14 cellular contexts compared by ENCODE assay signal in genomic region chr11:78806214-78807004, GRCh38.
A peak's percentile ranks its signal among the peaks of the same experiment; 100 is the strongest.
DNase-seq lines count a peak whose midpoint lies in the region; ATAC-seq and TF ChIP-seq lines count a peak whose summit lies in the region.
"Had no signal": no experiment of that assay in that cellular context is flagged by ENCODE, and none has a peak within 500 bp of the region (broad histone marks: within the 10 kb centered on the region; RNA-seq: fewer than 3 reads in every experiment).

No MANE protein-coding gene starts in this region.

- peak overlapping the region; percentile 28 for H3K27ac ChIP-seq in trophoblast cell (ENCODE audit: low read depth, low read length)
- H3K27ac ChIP-seq: RWPE1 had no signal

- H3K36me3 ChIP-seq in trophoblast cell (ENCODE audit: control insufficient read depth in 1 of 2, insufficient read depth in 2 of 2, low read length in 2 of 2) = peaks cover 2 to 8% of the 10 kb centered on the region in 2 experiments
- H3K36me3 ChIP-seq: spleen had no signal

- H3K18ac ChIP-seq in trophoblast cell (ENCODE audit: low read length) = no peak overlapping the region

- H2BK120ac ChIP-seq in trophoblast cell (ENCODE audit: insufficient read depth, low read length, poor library complexity) = no peak overlapping the region

- no peak overlapping the region for H3K9ac ChIP-seq in trophoblast cell (ENCODE audit: low read length)

- no peak overlapping the region for H3K4ac ChIP-seq in trophoblast cell (ENCODE audit: low read depth, low read length)

- H3K4me3 ChIP-seq in choroid plexus epithelial cell (ENCODE audit: low read depth, low read length) (no peak overlapping the region), trophoblast cell (ENCODE audit: low read depth, low read length) (no peak overlapping the region)
- H3K4me3 ChIP-seq: spleen had no signal

- no peak overlapping the region for H3K23ac ChIP-seq in trophoblast cell (ENCODE audit: low read length)

- WGBS in trophoblast cell (ENCODE audit: extremely low coverage, insufficient coverage, insufficient read length) = no CpG with 5 or more reads among the region's 2 CpGs

- no peak overlapping the region for H4K8ac ChIP-seq in trophoblast cell (ENCODE audit: low read depth, low read length)

- H3K9me3 ChIP-seq in trophoblast cell (ENCODE audit: insufficient read depth, low read depth, low read length) = peaks cover 2% of the 10 kb centered on the region
- H3K9me3 ChIP-seq: spleen had no signal

- H2BK12ac ChIP-seq in trophoblast cell (ENCODE audit: low read length) = no peak overlapping the region

- ATAC-seq in GM19351 (IDR thresholded peaks at IDR 0.05; ENCODE audit: unreplicated experiment) (peak; percentile 50), HG02642 (IDR thresholded peaks at IDR 0.05; ENCODE audit: poor library complexity, unreplicated experiment) (no peak), GM18511 (IDR thresholded peaks at IDR 0.05; ENCODE audit: unreplicated experiment) (no peak), HG02885 (IDR thresholded peaks at IDR 0.05; ENCODE audit: poor library complexity, unreplicated experiment) (no peak)
- ATAC-seq: T-helper 17 cell had no signal

- peaks cover 2% of the 10 kb centered on the region for H3K79me2 ChIP-seq in trophoblast cell (ENCODE audit: control insufficient read depth, insufficient read depth, low read length, poor library complexity)

- H2AK5ac ChIP-seq in trophoblast cell (ENCODE audit: low read length) = no peak overlapping the region

- peaks cover 16 to 26% of the 10 kb centered on the region in 2 experiments for H3K4me1 ChIP-seq in trophoblast cell (ENCODE audit: control insufficient read depth in 1 of 2, insufficient read depth in 2 of 2, low read length in 2 of 2)

- no peak overlapping the region for H3K14ac ChIP-seq in trophoblast cell (ENCODE audit: low read length)

- DNase-seq in NOMO-1 treated with DMSO at 0.1 percent for 48 hours (lab: John Stamatoyannopoulos, UW; ENCODE audit: unreplicated experiment) (peak; percentile 91), choroid plexus epithelial cell (ENCODE audit: low read depth) (peak; percentile 69), trophoblast cell (peak; percentile 70 to 94), amygdala (lab: John Stamatoyannopoulos, UW) (no peak)
- DNase-seq: DMS 273 treated with DMSO at 0.1 percent for 48 hours, midbrain, NCI-H1092 treated with DMSO at 0.1 percent for 48 hours, spleen, T-helper 17 cell had no signal

- no peak overlapping the region for H4K12ac ChIP-seq in trophoblast cell (ENCODE audit: low read depth, low read length)

- no peak overlapping the region for H4K91ac ChIP-seq in trophoblast cell (ENCODE audit: low read depth, low read length)

- H3K4me2 ChIP-seq in trophoblast cell (ENCODE audit: low read length) = no peak overlapping the region

- peaks cover 11% of the 10 kb centered on the region for H3K79me1 ChIP-seq in trophoblast cell (ENCODE audit: low read length)

- no peak for TF ChIP-seq CTCF in choroid plexus epithelial cell (conservative IDR thresholded peaks at IDR 0.05; ENCODE audit: low read depth, low read length)

- H2AFZ ChIP-seq in trophoblast cell (ENCODE audit: insufficient read depth, low read length, poor library complexity) = no peak overlapping the region

- H3K27me3 ChIP-seq in trophoblast cell (ENCODE audit: insufficient read depth, low read length) = no peaks in the 10 kb centered on the region
- H3K27me3 ChIP-seq: spleen had no signal

- H2BK5ac ChIP-seq in trophoblast cell (ENCODE audit: low read depth, low read length, poor library complexity) = no peak overlapping the region

Comparison
In these comparisons a context has a peak if more than half of its experiments do, and no peak if none do; other contexts are left out.
1. DNase-seq: peak in NOMO-1 treated with DMSO at 0.1 percent for 48 hours (single experiment), choroid plexus epithelial cell (single experiment) and trophoblast cell (2 of 2); none in amygdala (0 of 56).